Comparison of ENCODE assay signal across 19 cellular contexts in genomic region chr4:19615086-19615689, GRCh38.
"Had no signal": no experiment of that assay in that cellular context is flagged by ENCODE, and none has a peak within 500 bp of the region (broad histone marks: within the 10 kb centered on the region; RNA-seq: fewer than 3 reads in every experiment).

No MANE protein-coding gene starts in this region.

- H3K36me3 Mint-ChIP-seq: stimulated activated naive B cell treated with anti-CD40 and anti-IgM and Interleukin-4, amounts not matched to agents 10 μg/mL and 1 μg/mL and 100 μg/mL, for 72 hours had no signal

- H3K27me3 Mint-ChIP-seq: activated naive CD8-positive, alpha-beta T cell treated with anti-CD3 and anti-CD28 coated beads, Interleukin-2, amount 50 U/mL, for 24 hours; dendritic cell treated with granulocyte-macrophage colony-stimulating factor and Interleukin-4, amounts not matched to agents 40 ng/mL and 50 ng/mL, for 4 days; progenitor cell of endocrine pancreas; stimulated activated naive B cell treated with anti-CD40 and anti-IgM and Interleukin-4, amounts not matched to agents 10 μg/mL and 1 μg/mL and 100 μg/mL, for 72 hours had no signal

- H3K4me1 Mint-ChIP-seq: activated naive CD8-positive, alpha-beta T cell treated with anti-CD3 and anti-CD28 coated beads, Interleukin-2, amount 50 U/mL, for 24 hours; immature natural killer cell; nephron progenitor cell; stimulated activated naive B cell treated with anti-CD40 and anti-IgM and Interleukin-4, amounts not matched to agents 10 μg/mL and 1 μg/mL and 100 μg/mL, for 72 hours had no signal

- H3K27me3 ChIP-seq: right atrium auricular region, tibial artery, vagina had no signal

- ATAC-seq: activated naive CD8-positive, alpha-beta T cell treated with anti-CD3 and anti-CD28 coated beads, Interleukin-2, amount 50 U/mL, for 24 hours; stimulated activated naive B cell treated with anti-CD40 and anti-IgM and Interleukin-4, amounts not matched to agents 10 μg/mL and 1 μg/mL and 100 μg/mL, for 72 hours had no signal

- H3K27ac Mint-ChIP-seq: activated naive CD4-positive, alpha-beta T cell treated with anti-CD3 and anti-CD28 coated beads for 36 hours; activated naive CD8-positive, alpha-beta T cell treated with anti-CD3 and anti-CD28 coated beads, Interleukin-2, amount 50 U/mL, for 24 hours; activated T-helper 2 cell treated with anti-CD3 and anti-CD28 coated beads, Interferon-gamma antibody, Interleukin-2, Interleukin-4, amounts not matched to agents 10 μg/mL and 5 μg/mL and 100 μg/mL, durations not matched to agents 14 hours and 24 hours and 36 hours; dendritic cell treated with granulocyte-macrophage colony-stimulating factor and Interleukin-4, amounts not matched to agents 40 ng/mL and 50 ng/mL, for 4 days; immature natural killer cell; nephron progenitor cell; progenitor cell of endocrine pancreas; stimulated activated naive B cell treated with anti-CD40 and anti-IgM and Interleukin-4, amounts not matched to agents 10 μg/mL and 1 μg/mL and 100 μg/mL, for 72 hours had no signal

- H3K4me3 Mint-ChIP-seq: activated naive CD4-positive, alpha-beta T cell treated with anti-CD3 and anti-CD28 coated beads for 36 hours; activated naive CD8-positive, alpha-beta T cell treated with anti-CD3 and anti-CD28 coated beads, Interleukin-2, amount 50 U/mL, for 24 hours; dendritic cell treated with granulocyte-macrophage colony-stimulating factor and Interleukin-4, amounts not matched to agents 40 ng/mL and 50 ng/mL, for 4 days; immature natural killer cell; nephron progenitor cell; stimulated activated naive B cell treated with anti-CD40 and anti-IgM and Interleukin-4, amounts not matched to agents 10 μg/mL and 1 μg/mL and 100 μg/mL, for 72 hours had no signal

- DNase-seq: activated CD4-positive, alpha-beta T cell treated with anti-CD3 and anti-CD28 coated beads for 1 hour; activated CD4-positive, alpha-beta T cell treated with anti-CD3 and anti-CD28 coated beads, Interleukin-2, amount 50 U/mL, for 48 hours; activated naive CD4-positive, alpha-beta T cell treated with anti-CD3 and anti-CD28 coated beads for 36 hours; activated naive CD8-positive, alpha-beta T cell treated with anti-CD3 and anti-CD28 coated beads, Interleukin-2, amount 50 U/mL, for 24 hours; activated T-cell treated with anti-CD3 and anti-CD28 coated beads, Interleukin-2, amount 50 U/mL, for 1 hour; aorta; head of caudate nucleus; immature natural killer cell; mesendoderm; nephron progenitor cell; stimulated activated CD4-positive, alpha-beta T cell treated with anti-CD3 and anti-CD28 coated beads, Interleukin-15, amount 100 ng/mL, for 24 hours; stimulated activated CD4-positive, alpha-beta T cell treated with anti-CD3 and anti-CD28 coated beads, Interleukin-4, amount 100 ng/mL, for 1 hour; stimulated activated naive B cell treated with anti-CD40 and anti-IgM and Interleukin-4, amounts not matched to agents 10 μg/mL and 1 μg/mL and 100 μg/mL, for 72 hours; tibial artery had no signal

- H3K27ac ChIP-seq: right atrium auricular region, tibial artery, vagina had no signal

- H3K9me3 ChIP-seq: tibial artery, vagina had no signal

- H3K4me1 ChIP-seq: right atrium auricular region, tibial artery, vagina had no signal
